1 cellular context compared by ENCODE assay signal in genomic region chr2:212915121-212915782, GRCh38.
TF ChIP-seq lines count a peak whose summit lies in the region.

No MANE protein-coding gene starts in this region.

TF ChIP-seq in WTC11, 78 proteins besides CTCF, POLR2A, EP300 and RAD21 (continued from another document):
- TF ChIP-seq NFE2L1 (CRISPR knock-in tag; IDR thresholded peaks at IDR 0.05): no peak
- no peak for TF ChIP-seq IRF1 (CRISPR knock-in tag; IDR thresholded peaks at IDR 0.05)
- TF ChIP-seq ESRRA (CRISPR knock-in tag; IDR thresholded peaks at IDR 0.05; ENCODE audit: borderline replicate concordance): no peak
- no peak for TF ChIP-seq ZNF396 (CRISPR knock-in tag; IDR thresholded peaks at IDR 0.05; ENCODE audit: borderline replicate concordance)
- TF ChIP-seq FOXK1 (CRISPR knock-in tag; IDR thresholded peaks at IDR 0.05): no peak
- TF ChIP-seq ZNF219 (CRISPR knock-in tag; IDR thresholded peaks at IDR 0.05; ENCODE audit: borderline replicate concordance): no peak
- no peak for TF ChIP-seq ZNF423 (CRISPR knock-in tag; IDR thresholded peaks at IDR 0.05)
- TF ChIP-seq ZNF532 (CRISPR knock-in tag; IDR thresholded peaks at IDR 0.05; ENCODE audit: borderline replicate concordance): no peak
- no peak for TF ChIP-seq NR1H2 (CRISPR knock-in tag; IDR thresholded peaks at IDR 0.05)
TF ChIP-seq in WTC11: peak in this region for 0.
